ENCODE assay signal across 18 cellular contexts in genomic region chr15:72629068-72629570, GRCh38. TPM values are rescaled to one million over a fixed set of nuclear protein-coding genes. Genes with fewer than 3 reads are reported as not detected.
"Had no signal": no experiment of that assay in that cellular context is flagged by ENCODE, and none has a peak within 500 bp of the region (broad histone marks: within the 10 kb centered on the region; RNA-seq: fewer than 3 reads in every experiment).

No MANE protein-coding gene starts in this region.

RNA-seq across cellular contexts. Expression of gene GOLGA6B, which starts 25.4 kb away (rescaled TPM):
- total RNA-seq: dermis blood vessel endothelial cell, esophagus mucosa, esophagus squamous epithelium, gastrocnemius medialis, glomerular endothelial cell, heart right ventricle, kidney epithelial cell, left cardiac atrium, left lung, left ventricle myocardium superior, lower lobe of right lung, lung microvascular endothelial cell, mesenteric fat pad, mesothelial cell of epicardium, mucosa of descending colon, myocyte had no signal
- polyA plus RNA-seq: heart right ventricle, keratinocyte had no signal

RNA-seq across cellular contexts. Expression of gene HIGD2B, which starts 56.9 kb away (rescaled TPM):
- total RNA-seq: dermis blood vessel endothelial cell, esophagus mucosa, esophagus squamous epithelium, gastrocnemius medialis, glomerular endothelial cell, heart right ventricle, kidney epithelial cell, left cardiac atrium, left ventricle myocardium superior, lower leg skin, lower lobe of right lung, mesenteric fat pad, mesothelial cell of epicardium, mucosa of descending colon, myocyte had no signal
- polyA plus RNA-seq: heart right ventricle, keratinocyte had no signal
